21 cellular contexts compared by ENCODE assay signal in the genomic region with DNA sequence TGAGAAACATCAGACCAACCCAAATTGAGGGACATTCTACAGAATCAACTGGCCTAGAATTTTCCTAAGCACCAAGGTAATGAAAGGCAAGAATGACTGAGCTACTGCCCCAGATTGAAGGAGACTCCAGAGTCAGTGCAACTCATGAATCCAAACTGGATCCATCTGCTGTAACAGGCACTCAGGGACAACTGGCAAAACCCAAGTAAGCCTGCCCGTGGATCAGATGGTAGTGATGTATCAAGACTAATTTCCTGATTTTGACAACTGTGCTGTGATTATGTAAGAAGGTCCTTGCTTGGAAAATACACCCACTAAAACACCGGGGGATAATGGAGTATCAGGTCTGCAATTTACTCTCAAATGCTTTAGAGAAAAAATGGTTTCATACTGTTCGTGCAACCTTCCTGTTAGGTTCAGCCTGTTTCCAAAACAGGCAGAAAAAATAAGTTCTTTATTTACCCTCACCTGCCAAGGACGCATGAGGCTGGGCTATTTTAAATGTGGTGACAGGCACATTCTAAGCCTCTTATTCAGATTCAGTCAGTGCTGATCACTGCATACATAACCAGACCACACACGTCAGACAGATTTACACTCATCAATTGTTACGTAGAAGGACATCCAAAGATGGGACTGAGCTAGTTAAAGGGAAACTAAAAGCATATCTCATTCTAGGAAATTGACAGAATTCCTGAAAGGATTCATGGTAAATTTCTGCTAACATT. TPM values are rescaled to one million over a fixed set of nuclear protein-coding genes. Genes with fewer than 3 reads are reported as not detected.
DNase-seq lines count a peak whose midpoint lies in the region; ATAC-seq and TF ChIP-seq lines count a peak whose summit lies in the region.
"Had no signal": no experiment of that assay in that cellular context is flagged by ENCODE, and none has a peak within 500 bp of the region (broad histone marks: within the 10 kb centered on the region; RNA-seq: fewer than 3 reads in every experiment).

No MANE protein-coding gene starts in this region.

- peaks cover 62% of the 10 kb centered on the region for H3K4me1 ChIP-seq in KMS-11 (ENCODE audit: low read depth, poor library complexity, severe bottlenecking)
- H3K4me1 ChIP-seq in iPS-20b (ENCODE audit: insufficient read depth, low read length) = no peaks in the 10 kb centered on the region
- H3K4me1 ChIP-seq in mucosa of descending colon (ENCODE audit: low read depth) = peaks cover 3% of the 10 kb centered on the region
- peaks cover 20 to 68% (median 41%) of the 10 kb centered on the region in 4 donors for H3K4me1 ChIP-seq in esophagus muscularis mucosa

- no peak for TF ChIP-seq EP300 in esophagus muscularis mucosa (IDR thresholded peaks at IDR 0.05)

- WGBS in esophagus muscularis mucosa = 45% methylated on average over 6 of the region's 6 CpGs

- H3K9ac ChIP-seq in KMS-11 (no peak overlapping the region; the same call in 1 of the 2 replicates), iPS-20b (ENCODE audit: low read depth, low read length) (peak overlapping the region; percentile 43; the same call in 1 of the 2 replicates)

- H3K36me3 Mint-ChIP-seq in brain = peaks cover 22% of the 10 kb centered on the region

- H3K79me2 ChIP-seq in KMS-11 (ENCODE audit: insufficient read depth, low read depth) = peaks cover 98% of the 10 kb centered on the region

- peak overlapping the region in 4 of 5 experiments; percentile 57 to 85 (median 66) for H3K27ac Mint-ChIP-seq in brain

- H3K4me3 ChIP-seq in KMS-11 (IDR thresholded peaks at IDR 0.05; ENCODE audit: insufficient read depth, low read depth, low read length) (no peak overlapping the region), iPS-20b (ENCODE audit: low read length) (no peak overlapping the region), mucosa of descending colon (no peak overlapping the region), esophagus muscularis mucosa (no peak overlapping the region)
- H3K4me3 ChIP-seq: coronary artery, sigmoid colon, SK-N-MC, suprapubic skin had no signal

- no peak for TF ChIP-seq POLR2A in esophagus muscularis mucosa (IDR thresholded peaks at IDR 0.05; ENCODE audit: low read depth)

- peak overlapping the region; percentile 94 for H3K4me2 ChIP-seq in KMS-11

- no peak overlapping the region for H2AFZ ChIP-seq in KMS-11 (ENCODE audit: low read depth)

- TF ChIP-seq CTCF in KMS-11 (conservative IDR thresholded peaks at IDR 0.05; ENCODE audit: low read depth, low read length) (no peak), brain (conservative IDR thresholded peaks at IDR 0.05) (no peak), mucosa of descending colon (IDR thresholded peaks at IDR 0.05) (no peak), esophagus muscularis mucosa (IDR thresholded peaks at IDR 0.05) (no peak)

- H3K27ac ChIP-seq in KMS-11 = peak overlapping the region; percentile 70
- no peak overlapping the region for H3K27ac ChIP-seq in iPS-20b (ENCODE audit: low read length)
- peak overlapping the region in 1 of 4 donors; percentile 28 for H3K27ac ChIP-seq in esophagus muscularis mucosa (replicated peaks in 1 of 4)
- H3K27ac ChIP-seq: sigmoid colon, SK-N-MC, suprapubic skin had no signal

- DNase-seq in CD1c-positive myeloid dendritic cell (ENCODE audit: extremely low spot score) (peak; percentile 7), mucosa of descending colon (no peak), esophagus muscularis mucosa (ENCODE audit: extremely low spot score) (no peak), COR-L47 (lab: John Stamatoyannopoulos, UW) (no peak), superior temporal gyrus (ENCODE audit: extremely low spot score) (no peak)
- DNase-seq: activated CD4-positive, alpha-beta T cell treated with anti-CD3 and anti-CD28 coated beads for 48 hours; activated T-cell treated with anti-CD3 and anti-CD28 coated beads, Interleukin-2, amount 50 U/mL, for 48 hours; H7; NCI-H2029; NCI-H526 treated with DMSO at 0.1 percent for 48 hours; nucleus accumbens; sigmoid colon; T1000 had no signal

- H3K27me3 ChIP-seq in KMS-11 (ENCODE audit: insufficient read depth, low read depth) (no peaks in the 10 kb centered on the region), iPS-20b (ENCODE audit: insufficient read depth, low read length) (no peaks in the 10 kb centered on the region), esophagus muscularis mucosa (no peaks in the 10 kb centered on the region)
- H3K27me3 ChIP-seq: sigmoid colon, suprapubic skin had no signal

- no peaks in the 10 kb centered on the region for H3K9me3 Mint-ChIP-seq in brain

- H3K9me3 ChIP-seq in iPS-20b (ENCODE audit: insufficient read depth, low read depth, low read length) (no peaks in the 10 kb centered on the region), mucosa of descending colon (no peaks in the 10 kb centered on the region), esophagus muscularis mucosa (no peaks in the 10 kb centered on the region)
- H3K9me3 ChIP-seq: sigmoid colon, suprapubic skin had no signal

- H3K36me3 ChIP-seq in KMS-11 (ENCODE audit: insufficient read depth) (no peaks in the 10 kb centered on the region), iPS-20b (ENCODE audit: insufficient read depth, low read depth, low read length) (no peaks in the 10 kb centered on the region; the same call in 1 of the 2 replicates), mucosa of descending colon (ENCODE audit: low read depth) (no peaks in the 10 kb centered on the region), esophagus muscularis mucosa (peaks cover 0 to 39% (median 14%) of the 10 kb centered on the region in 4 donors)

- peak overlapping the region in 3 of 5 experiments; percentile 15 to 33 (median 27) for H3K4me3 Mint-ChIP-seq in brain

- H3K27me3 Mint-ChIP-seq in brain = peaks cover 3% of the 10 kb centered on the region

- no peaks in the 10 kb centered on the region for H4K20me1 ChIP-seq in KMS-11 (ENCODE audit: insufficient read depth)

- intact Hi-C loops in mucosa of descending colon (cut with DNase I, micrococcal nuclease) (no loop called here), esophagus muscularis mucosa (cut with DNase I) (loop anchor here (10.0 kb wide), 1 partner anchor 75 kb away; the partner anchor contains the start of gene TAF1C)

- ATAC-seq in mucosa of descending colon = no peak

- H3K4me1 Mint-ChIP-seq in brain = peaks cover 48% of the 10 kb centered on the region

RNA-seq across cellular contexts. Expression of gene MBTPS1, which starts 7.0 kb away (rescaled TPM):
- polyA plus RNA-seq in brain (ENCODE audit: insufficient read depth, low read depth, low replicate concordance) = 71.6 TPM
- 10 to 100 TPM; 66.1 to 97.0 (median 93.4) TPM for total RNA-seq in mucosa of descending colon
- total RNA-seq in esophagus muscularis mucosa = 10 to 100 TPM; 72.4 to 86.6 (median 82.6) TPM

RNA-seq across cellular contexts. Expression of gene HSDL1, which starts 35.2 kb away (rescaled TPM):
- polyA plus RNA-seq in brain (ENCODE audit: insufficient read depth, low read depth, low replicate concordance) = 30.0 TPM
- total RNA-seq in mucosa of descending colon (10 to 100 TPM in 2 of 3 donors, 1 to 10 TPM in 1; 7.2 to 21.3 (median 11.0) TPM), esophagus muscularis mucosa (10 to 100 TPM in 3 of 4 donors, 1 to 10 TPM in 1; 7.1 to 14.6 (median 11.4) TPM)

RNA-seq across cellular contexts. Expression of gene DNAAF1, which starts 35.3 kb away (rescaled TPM):
- 0.53 TPM for polyA plus RNA-seq in brain (ENCODE audit: insufficient read depth, low read depth, low replicate concordance)
- total RNA-seq in mucosa of descending colon = under 1 TPM in 1 of 3 donors, not detected in 2; 0.95 TPM
- under 1 TPM in 2 of 4 donors, not detected in 2; 0.66 to 0.78 TPM for total RNA-seq in esophagus muscularis mucosa
- total RNA-seq: endothelial cell of umbilical vein, HT1080 had no signal
